19 cellular contexts compared by ENCODE assay signal in the genomic region with DNA sequence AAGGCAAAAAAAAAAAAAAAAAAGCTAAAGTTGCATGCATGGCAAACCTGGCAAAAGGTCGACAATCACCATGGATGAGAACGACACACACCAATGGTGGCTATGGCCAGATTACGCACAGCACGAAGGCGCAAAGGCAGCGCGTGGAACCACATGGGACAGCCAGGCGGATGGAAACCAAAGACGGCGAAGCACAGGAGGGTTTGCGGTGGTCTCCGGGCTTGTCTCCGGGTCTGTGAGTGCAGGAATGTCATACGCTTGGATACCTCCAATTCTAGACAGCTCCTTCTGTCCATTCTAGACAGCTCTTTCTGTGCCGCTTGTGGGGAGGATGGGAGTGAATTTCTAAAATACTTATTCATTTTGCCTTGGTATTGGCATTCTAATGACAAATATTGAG.
"Had no signal": no experiment of that assay in that cellular context is flagged by ENCODE, and none has a peak within 500 bp of the region (broad histone marks: within the 10 kb centered on the region; RNA-seq: fewer than 3 reads in every experiment).

No MANE protein-coding gene starts in this region.

- H3K4me3 ChIP-seq: lower lobe of right lung, psoas muscle, right atrium auricular region, skin epidermis, tibial nerve, uterus had no signal

- H3K79me2 ChIP-seq: parathyroid adenoma had no signal

- H3K9ac ChIP-seq: parathyroid adenoma had no signal

- H3K9me3 ChIP-seq: lower lobe of right lung, neutrophil, right atrium auricular region, tibial nerve, uterus had no signal

- H3K36me3 ChIP-seq: lower lobe of right lung, neutrophil, right atrium auricular region, tibial nerve, uterus had no signal

- H2AFZ ChIP-seq: parathyroid adenoma had no signal

- H3K27ac ChIP-seq: lower lobe of right lung, neutrophil, parathyroid adenoma, psoas muscle, right atrium auricular region, skin epidermis, tibial nerve, uterus had no signal

- H3K4me1 ChIP-seq: lower lobe of right lung, parathyroid adenoma, psoas muscle, right atrium auricular region, uterus had no signal

- DNase-seq: hippocampal formation; kidney glomerular epithelial cell; left cardiac atrium; left ventricle myocardium superior; mammary epithelial cell; mesenchymal stem cell; naive thymus-derived CD8-positive, alpha-beta T cell; occipital lobe; psoas muscle; stimulated activated CD4-positive, alpha-beta T cell treated with anti-CD3 and anti-CD28 coated beads, Interleukin-4, amount 100 ng/mL, for 24 hours; stimulated activated naive CD4-positive, alpha-beta T cell; stimulated activated naive CD8-positive, alpha-beta T cell treated with anti-CD3 and anti-CD28 coated beads, Interleukin-15, amount 100 ng/mL, for 72 hours; uterus had no signal

- H3K27me3 ChIP-seq: right atrium auricular region, tibial nerve, uterus had no signal
